In the genomic region with DNA sequence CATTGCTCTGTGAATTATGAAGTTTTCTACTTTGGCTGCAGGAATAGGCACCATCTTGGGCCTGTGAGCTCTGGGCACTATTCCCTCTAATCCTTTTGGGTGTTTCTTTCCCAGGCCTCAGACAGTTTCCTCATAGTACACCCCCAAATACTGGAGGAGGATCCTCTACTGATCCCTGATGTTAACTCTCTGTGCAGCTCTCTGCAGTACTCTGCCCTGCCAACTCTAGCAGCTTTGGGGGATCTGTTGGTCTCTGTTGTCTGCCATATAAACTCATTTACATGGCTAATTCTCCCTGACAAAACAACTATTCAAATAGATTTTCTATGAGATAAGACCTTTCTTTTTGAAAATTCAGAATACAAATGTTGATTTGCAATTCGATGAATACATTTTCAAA, we compare ENCODE assay signal across 16 cellular contexts. TPM values are rescaled to one million over a fixed set of nuclear protein-coding genes. Genes with fewer than 3 reads are reported as not detected.
DNase-seq lines count a peak whose midpoint lies in the region; ATAC-seq, FAIRE-seq and TF ChIP-seq lines count a peak whose summit lies in the region.
"Had no signal": no experiment of that assay in that cellular context is flagged by ENCODE, and none has a peak within 500 bp of the region (broad histone marks: within the 10 kb centered on the region; RNA-seq: fewer than 3 reads in every experiment).

No MANE protein-coding gene starts in this region.

- ATAC-seq in CD8-positive, alpha-beta T cell: no peak
- ATAC-seq in gastrocnemius medialis (no peak), GM21786 (IDR thresholded peaks at IDR 0.05; ENCODE audit: unreplicated experiment) (no peak)
- ATAC-seq in activated T-cell treated with anti-CD3 and anti-CD28 coated beads, Interleukin-2, amount 50 U/mL, for 72 hours (replicated peaks in 1 of 2): no peak
- ATAC-seq: GM12878 had no signal

- peaks cover 26% of the 10 kb centered on the region for H3K4me1 Mint-ChIP-seq in CD8-positive, alpha-beta T cell (ENCODE audit: low read depth)
- H3K4me1 Mint-ChIP-seq in activated T-cell treated with anti-CD3 and anti-CD28 coated beads, Interleukin-2, amount 50 U/mL, for 72 hours (ENCODE audit: low read depth): peaks cover 14% of the 10 kb centered on the region

- H3K23me2 ChIP-seq in H1 (ENCODE audit: low read depth, low read length): no peaks in the 10 kb centered on the region

- CTCF ChIA-PET in CD8-positive, alpha-beta T cell (lab: Charles Lee): interaction anchor here (1.0 kb wide), 1 partner anchor 200 kb away, joined by 4 read pairs; no protein-coding TSS in a partner anchor
- CTCF ChIA-PET in H1 (lab: Charles Lee; ENCODE audit: partially characterized antibody): no interaction called here

- no peak overlapping the region for H2AK5ac ChIP-seq in H1 (ENCODE audit: low read depth, low read length)

- no peak overlapping the region for H2BK15ac ChIP-seq in H1 (ENCODE audit: low read length)

- no peak overlapping the region for H3K4ac ChIP-seq in H1 (replicated peaks; ENCODE audit: insufficient read length, low read depth, low read length)

- H3K56ac ChIP-seq in H1 (replicated peaks; ENCODE audit: insufficient read length, low read depth, low read length): no peak overlapping the region

- H3K18ac ChIP-seq in H1 (ENCODE audit: extremely low read depth, low read length): no peak overlapping the region

- H3K79me2 ChIP-seq in H1 (ENCODE audit: control insufficient read depth in 1 of 2, insufficient read depth in 2 of 2, low read length in 2 of 2): no peaks in the 10 kb centered on the region

- H2BK120ac ChIP-seq in H1 (replicated peaks; ENCODE audit: low read depth, low read length): no peak overlapping the region

- no peaks in the 10 kb centered on the region for H3K4me1 ChIP-seq in CD8-positive, alpha-beta T cell (ENCODE audit: insufficient read depth, low read length)
- peaks cover 28% of the 10 kb centered on the region for H3K4me1 ChIP-seq in HUES6 (ENCODE audit: control insufficient read depth, insufficient read depth, low read length)
- H3K4me1 ChIP-seq in H1 (replicated peaks in 1 of 4; ENCODE audit: control insufficient read depth in 3 of 4, insufficient read depth in 4 of 4, low read length in 3 of 4): peaks cover 0 to 3% (median 0%) of the 10 kb centered on the region in 4 experiments; a peak in 1 of 7 replicates
- peaks cover 69% of the 10 kb centered on the region in 2 donors for H3K4me1 ChIP-seq in gastrocnemius medialis

- POLR2A ChIA-PET in CD8-positive, alpha-beta T cell (lab: Charles Lee): no interaction called here
- POLR2A ChIA-PET in H1 (lab: Charles Lee; ENCODE audit: partially characterized antibody): no interaction called here

- no peak overlapping the region for H2AFZ ChIP-seq in H1 (ENCODE audit: low read length)

- no peak for TF ChIP-seq CTCF in CD8-positive, alpha-beta T cell (IDR thresholded peaks at IDR 0.05)
- no peak for TF ChIP-seq CTCF in H1 (IDR thresholded peaks at IDR 0.05; ENCODE audit: control extremely low read depth in 1 of 3, insufficient read depth in 1 of 3, low read depth in 1 of 3, low read length in 3 of 3)
- TF ChIP-seq CTCF in gastrocnemius medialis (IDR thresholded peaks at IDR 0.05 in 4 of 5, conservative IDR thresholded peaks at IDR 0.05 in 1 of 5): no peak

- no peak overlapping the region for H4K5ac ChIP-seq in H1 (ENCODE audit: insufficient read length, low read depth, low read length)

- in situ Hi-C loops in gastrocnemius medialis (cut with MboI; ENCODE audit: low sequenced_read_pairs in 4 of 4): no loop called here

- no peaks in the 10 kb centered on the region for H3K9me3 Mint-ChIP-seq in CD8-positive, alpha-beta T cell
- no peaks in the 10 kb centered on the region for H3K9me3 Mint-ChIP-seq in activated T-cell treated with anti-CD3 and anti-CD28 coated beads, Interleukin-2, amount 50 U/mL, for 72 hours

- no peak overlapping the region for H3K4me2 ChIP-seq in H1 (ENCODE audit: insufficient read depth in 1 of 2, low read depth in 2 of 2, low read length in 2 of 2)
- H3K4me2 ChIP-seq: BLaER1, KMS-11 had no signal

- H3K27me3 Mint-ChIP-seq in CD8-positive, alpha-beta T cell (ENCODE audit: low read depth): no peaks in the 10 kb centered on the region
- H3K27me3 Mint-ChIP-seq in activated T-cell treated with anti-CD3 and anti-CD28 coated beads, Interleukin-2, amount 50 U/mL, for 72 hours (ENCODE audit: low read depth): no peaks in the 10 kb centered on the region

- no peak for DNase-seq in CD8-positive, alpha-beta T cell
- DNase-seq in H1 (ENCODE audit: low read depth in 1 of 2, low spot score in 2 of 2) (no peak), gastrocnemius medialis (no peak), Ammon's horn (ENCODE audit: low spot score) (no peak)
- no peak for DNase-seq in activated CD8-positive, alpha-beta memory T cell treated with anti-CD3 and anti-CD28 coated beads for 24 hours
- DNase-seq in activated T-cell treated with anti-CD3 and anti-CD28 coated beads, Interleukin-2, amount 50 U/mL, for 72 hours: no peak
- DNase-seq: Calu3, DMS 273 treated with DMSO at 0.1 percent for 48 hours, DMS79 had no signal

- no peak for TF ChIP-seq EP300 in H1 (IDR thresholded peaks at IDR 0.05; ENCODE audit: borderline replicate concordance in 1 of 2, low read depth in 2 of 2, low read length in 2 of 2)

- TF ChIP-seq POLR2A in H1 (IDR thresholded peaks at IDR 0.05; ENCODE audit: control extremely low read depth in 1 of 2, low read depth in 2 of 2, low read length in 2 of 2): no peak
- TF ChIP-seq POLR2A in gastrocnemius medialis (IDR thresholded peaks at IDR 0.05): no peak

- no peak overlapping the region for H4K8ac ChIP-seq in H1 (ENCODE audit: extremely low read depth, insufficient read depth, low read length)

- no peaks in the 10 kb centered on the region for H3K9me3 ChIP-seq in CD8-positive, alpha-beta T cell (ENCODE audit: low read length)
- no peaks in the 10 kb centered on the region for H3K9me3 ChIP-seq in HUES6 (ENCODE audit: control insufficient read depth, insufficient read depth, low read depth, low read length)
- no peaks in the 10 kb centered on the region for H3K9me3 ChIP-seq in H1 (ENCODE audit: insufficient read depth in 2 of 2, low read depth in 1 of 2, low read length in 1 of 2)
- no peaks in the 10 kb centered on the region for H3K9me3 ChIP-seq in gastrocnemius medialis
- H3K9me3 ChIP-seq: BLaER1 had no signal

- no peak overlapping the region for H3K4me3 Mint-ChIP-seq in CD8-positive, alpha-beta T cell
- H3K4me3 Mint-ChIP-seq in activated T-cell treated with anti-CD3 and anti-CD28 coated beads, Interleukin-2, amount 50 U/mL, for 72 hours: no peak overlapping the region

- H3K79me1 ChIP-seq in H1 (ENCODE audit: low read depth, low read length): no peaks in the 10 kb centered on the region

- no peak for TF ChIP-seq RAD21 in H1 (IDR thresholded peaks at IDR 0.05 in 1 of 2, conservative IDR thresholded peaks at IDR 0.05 in 1 of 2; ENCODE audit: low read depth in 2 of 2, low read length in 2 of 2)

- intact Hi-C loops in CD8-positive, alpha-beta T cell (cut with DNase I, micrococcal nuclease): no loop called here
- intact Hi-C loops in gastrocnemius medialis (cut with DNase I; ENCODE audit: low total_unique reads): no loop called here

- no peak overlapping the region for H2BK12ac ChIP-seq in H1 (ENCODE audit: low read depth, low read length)

- FAIRE-seq in H1 (lab: Jason Lieb, UNC): peak; percentile 39
- FAIRE-seq: GM12878, GM18507 had no signal

- no peak overlapping the region for H3K27ac ChIP-seq in CD8-positive, alpha-beta T cell (ENCODE audit: low read depth, low read length)
- peak overlapping the region; percentile 53; the same call in 1 of the 2 replicates for H3K27ac ChIP-seq in HUES6 (ENCODE audit: low read depth, low read length)
- no peak overlapping the region for H3K27ac ChIP-seq in H1 (ENCODE audit: low read depth, low read length)
- H3K27ac ChIP-seq in gastrocnemius medialis: peak overlapping the region; percentile 33 to 72 (median 68)
- H3K27ac ChIP-seq: 22Rv1, BLaER1, KMS-11 had no signal

- no peak overlapping the region for H3K9ac ChIP-seq in HUES6 (ENCODE audit: low read length)
- H3K9ac ChIP-seq in H1 (replicated peaks in 1 of 4; ENCODE audit: extremely low read depth in 1 of 4, low read depth in 3 of 4, low read length in 3 of 4): no peak overlapping the region
- H3K9ac ChIP-seq: BLaER1, KMS-11 had no signal

- no peak overlapping the region for H2BK20ac ChIP-seq in H1 (ENCODE audit: low read length)

- no peaks in the 10 kb centered on the region for H4K20me1 ChIP-seq in H1 (replicated peaks in 1 of 2; ENCODE audit: control insufficient read depth in 1 of 2, insufficient read depth in 2 of 2, low read length in 2 of 2)
- H4K20me1 ChIP-seq: BLaER1 had no signal

- H3K27me3 ChIP-seq in CD8-positive, alpha-beta T cell (ENCODE audit: insufficient read depth, low read length): no peaks in the 10 kb centered on the region
- no peaks in the 10 kb centered on the region for H3K27me3 ChIP-seq in HUES6 (ENCODE audit: control insufficient read depth, insufficient read depth, low read length)
- no peaks in the 10 kb centered on the region for H3K27me3 ChIP-seq in H1 (replicated peaks in 1 of 4; ENCODE audit: control insufficient read depth in 3 of 4, extremely low read depth in 1 of 4, insufficient read depth in 3 of 4, low read length in 3 of 4)
- H3K27me3 ChIP-seq in gastrocnemius medialis: no peaks in the 10 kb centered on the region
- H3K27me3 ChIP-seq: BLaER1 had no signal

- peak overlapping the region; percentile 24 for H3K27ac Mint-ChIP-seq in CD8-positive, alpha-beta T cell
- no peak overlapping the region for H3K27ac Mint-ChIP-seq in activated T-cell treated with anti-CD3 and anti-CD28 coated beads, Interleukin-2, amount 50 U/mL, for 72 hours

- H3K36me3 Mint-ChIP-seq in CD8-positive, alpha-beta T cell: peaks cover 61% of the 10 kb centered on the region
- H3K36me3 Mint-ChIP-seq in activated T-cell treated with anti-CD3 and anti-CD28 coated beads, Interleukin-2, amount 50 U/mL, for 72 hours (ENCODE audit: insufficient read depth in 2 of 2): peaks cover 3 to 7% of the 10 kb centered on the region in 2 donors

- no peak overlapping the region for H3K14ac ChIP-seq in H1 (ENCODE audit: insufficient read length)

- WGBS in H1 (ENCODE audit: extremely low coverage in 1 of 2, insufficient coverage in 1 of 2, insufficient read length in 1 of 2, insufficient replicate concordance in 2 of 2, low coverage in 1 of 2, low lambda C conversion rate in 2 of 2, missing lambda C conversion rate in 1 of 2), 2 experiments: 100% methylated on average over 1 of the region's 1 CpG; no CpG with 5 or more reads in 1 of the 2 experiments

- no peak overlapping the region for H3K4me3 ChIP-seq in CD8-positive, alpha-beta T cell (ENCODE audit: low read depth, low read length)
- H3K4me3 ChIP-seq in HUES6 (ENCODE audit: low read depth, low read length) (no peak overlapping the region), H1 (ENCODE audit: extremely low read depth in 1 of 4, insufficient read depth in 2 of 4, low read depth in 3 of 4, low read length in 4 of 4) (no peak overlapping the region), gastrocnemius medialis (no peak overlapping the region)
- H3K4me3 ChIP-seq: BLaER1, GM12878 had no signal

- H2BK5ac ChIP-seq in H1 (ENCODE audit: low read depth, low read length): no peak overlapping the region

- H3K36me3 ChIP-seq in CD8-positive, alpha-beta T cell (ENCODE audit: insufficient read depth, low read length): peaks cover 2% of the 10 kb centered on the region
- peaks cover 32% of the 10 kb centered on the region for H3K36me3 ChIP-seq in HUES6 (ENCODE audit: control insufficient read depth, insufficient read depth, low read length)
- no peaks in the 10 kb centered on the region for H3K36me3 ChIP-seq in H1 (ENCODE audit: control insufficient read depth in 2 of 4, insufficient read depth in 4 of 4, low read length in 3 of 4)
- H3K36me3 ChIP-seq in gastrocnemius medialis: peaks cover 4 to 45% of the 10 kb centered on the region in 2 donors

- no peak overlapping the region for H3K23ac ChIP-seq in H1 (ENCODE audit: insufficient read length)

- no peak overlapping the region for H4K91ac ChIP-seq in H1 (replicated peaks; ENCODE audit: insufficient read length, low read length)

RNA-seq across cellular contexts. Expression of a gene that starts 29.9 kb away (rescaled TPM):
- total RNA-seq in CD8-positive, alpha-beta T cell: 10 to 100 TPM; 24.7 to 27.8 TPM
- total RNA-seq in H1 (2021; fragmentation: NEBNext Ultra II Directional; extraction: Animal tissue kit (Norgen Biotek cat#: 25700)): 13.9 and 14.9 TPM in 2 replicates
- 2.7 and 2.9 TPM in 2 replicates for polyA plus RNA-seq in H1 (2011; rRNA removed)
- polyA plus RNA-seq in H1 (2011; cell fraction: cytosol; rRNA removed): 4.5 TPM
- polyA plus RNA-seq in H1 (2011; cell fraction: nucleus; rRNA removed): 3.1 TPM
- polyA plus RNA-seq in H1 (2012, experiment 1 of 2): 3.3 to 8.1 TPM (median 4.5 TPM) in 4 replicates
- polyA plus RNA-seq in H1 (2012, experiment 2 of 2): 0.38 TPM
- 11.6 TPM for polyA plus RNA-seq in H1 (2013, experiment 1 of 2)
- 9.8 TPM for polyA plus RNA-seq in H1 (2013, experiment 2 of 2)
- 8.2 and 10.5 TPM in 2 replicates for polyA minus RNA-seq in H1 (2011; rRNA and poly(A)+ RNA removed)
- 8.7 TPM for polyA minus RNA-seq in H1 (2011; cell fraction: cytosol; rRNA and poly(A)+ RNA removed)
- 21.4 TPM for polyA minus RNA-seq in H1 (2011; cell fraction: nucleus; rRNA and poly(A)+ RNA removed)
- 100 to 1,000 TPM in 1 of 4 donors, 10 to 100 TPM in 3; 56.9 to 190 (median 98.5) TPM for total RNA-seq in gastrocnemius medialis
- total RNA-seq in activated T-cell treated with anti-CD3 and anti-CD28 coated beads, Interleukin-2, amount 50 U/mL, for 72 hours: 10 to 100 TPM; 11.3 to 12.6 TPM

Comparison
In these comparisons a context has a peak if more than half of its experiments do, and no peak if none do; other contexts are left out.
1. H3K27ac ChIP-seq: peak in HUES6 (single experiment) and gastrocnemius medialis (4 of 4); none in CD8-positive, alpha-beta T cell (single experiment) and H1 (single experiment).